Comparison of ENCODE assay signal across 15 cellular contexts in the genomic region with DNA sequence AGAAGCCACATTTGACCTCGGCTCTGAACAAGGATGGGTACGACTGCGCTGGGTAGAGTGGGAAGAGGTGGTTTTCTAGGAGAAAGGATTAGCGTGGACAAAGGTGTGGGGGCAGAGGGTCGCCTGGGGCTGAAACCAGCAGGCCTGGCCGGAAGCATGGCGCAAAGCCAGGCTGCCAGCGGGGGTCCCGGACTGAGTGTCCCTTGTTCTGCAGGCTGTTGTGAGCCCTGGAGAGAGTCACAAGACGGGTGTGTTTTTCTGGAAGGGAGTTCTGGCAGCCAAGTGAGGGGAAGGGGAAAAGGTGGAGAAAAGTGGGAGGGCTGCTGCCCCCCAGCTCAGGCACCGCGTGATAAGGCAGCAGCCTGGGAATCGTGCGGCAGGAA.
DNase-seq lines count a peak whose midpoint lies in the region; ATAC-seq and TF ChIP-seq lines count a peak whose summit lies in the region.
"Had no signal": no experiment of that assay in that cellular context is flagged by ENCODE, and none has a peak within 500 bp of the region (broad histone marks: within the 10 kb centered on the region; RNA-seq: fewer than 3 reads in every experiment).

No MANE protein-coding gene starts in this region.

- no peaks in the 10 kb centered on the region for H3K9me3 ChIP-seq in right cardiac atrium (ENCODE audit: control insufficient read depth, low read length)
- peaks cover 38% of the 10 kb centered on the region for H3K9me3 ChIP-seq in left ventricle myocardium inferior (replicated peaks)
- peaks cover 11% of the 10 kb centered on the region; the same call in 1 of the 2 replicates for H3K9me3 ChIP-seq in Panc1 (ENCODE audit: control insufficient read depth, insufficient read depth, low read depth, low read length)
- H3K9me3 ChIP-seq: HAP-1 had no signal

- CTCF ChIA-PET in Panc1 (lab: Charles Lee), result interaction anchor here (0.6 kb wide), 1 partner anchor 74 kb away, joined by 3 read pairs; no protein-coding TSS in a partner anchor

- no peaks in the 10 kb centered on the region for H3K36me3 ChIP-seq in left ventricle myocardium inferior
- H3K36me3 ChIP-seq in Panc1 (ENCODE audit: control insufficient read depth, insufficient read depth, low read length), result no peaks in the 10 kb centered on the region
- H3K36me3 ChIP-seq: HAP-1 had no signal

- no peak for TF ChIP-seq CTCF in left ventricle myocardium inferior (IDR thresholded peaks at IDR 0.05; ENCODE audit: borderline replicate concordance)
- TF ChIP-seq CTCF in Panc1 (IDR thresholded peaks at IDR 0.05), result no peak

- POLR2A ChIA-PET in Panc1 (lab: Charles Lee), result no interaction called here

- in situ Hi-C loops in Panc1 (cut with HindIII; ENCODE audit: low pct_unique_long_range_greater_than_20kb, low sequenced_read_pairs), result no loop called here

- DNase-seq in right cardiac atrium (no peak), left ventricle myocardium inferior (no peak), Panc1 (ENCODE audit: low read depth, low spot score) (no peak), left lobe of liver (ENCODE audit: low spot score) (peak; percentile 35), DMS79 (lab: John Stamatoyannopoulos, UW) (no peak)
- DNase-seq: CD4-positive, CD25-positive, alpha-beta regulatory T cell; DMS53; NCI-H1436; NCI-H2081; NCI-H774 had no signal

- WGBS in right cardiac atrium, result 77% methylated on average over 14 of the region's 14 CpGs

- H3K4me3 ChIP-seq in right cardiac atrium (ENCODE audit: low read length) (no peak overlapping the region), left ventricle myocardium inferior (no peak overlapping the region), Panc1 (ENCODE audit: low read depth in 2 of 2, low read length in 2 of 2) (no peak overlapping the region)
- H3K4me3 ChIP-seq: HAP-1, K562, SK-N-MC had no signal

- H3K4me1 ChIP-seq in right cardiac atrium (ENCODE audit: control insufficient read depth, insufficient read depth, low read length), result no peaks in the 10 kb centered on the region
- H3K4me1 ChIP-seq in left ventricle myocardium inferior, result peaks cover 4% of the 10 kb centered on the region
- H3K4me1 ChIP-seq in Panc1 (ENCODE audit: control insufficient read depth, insufficient read depth, low read length), result no peaks in the 10 kb centered on the region
- H3K4me1 ChIP-seq: HAP-1 had no signal

- no TSS peak for BruUV-seq in Panc1 (replicated peaks; lab: Mats Ljungman, UMichigan)

- no peaks in the 10 kb centered on the region for H3K27me3 ChIP-seq in right cardiac atrium (ENCODE audit: control insufficient read depth, insufficient read depth)
- no peaks in the 10 kb centered on the region for H3K27me3 ChIP-seq in left ventricle myocardium inferior (ENCODE audit: low read depth)
- no peaks in the 10 kb centered on the region for H3K27me3 ChIP-seq in Panc1 (ENCODE audit: control insufficient read depth, insufficient read depth, low read length)

- H3K27ac ChIP-seq in right cardiac atrium (ENCODE audit: low read length) (no peak overlapping the region), left ventricle myocardium inferior (replicated peaks) (no peak overlapping the region), Panc1 (ENCODE audit: low read length) (no peak overlapping the region)
- H3K27ac ChIP-seq: SK-N-MC had no signal

- intact Hi-C loops in right cardiac atrium (cut with DNase I) (no loop called here), left ventricle myocardium inferior (cut with micrococcal nuclease) (no loop called here), Panc1 (cut with micrococcal nuclease; ENCODE audit: unreplicated experiment) (no loop called here)

- ATAC-seq in right cardiac atrium (peak; percentile 31 to 32), Panc1 (0 out of 2 replicates have a peak, but pooled peaks have one; percentile 48), left lobe of liver (no peak), HG02642 (IDR thresholded peaks at IDR 0.05; ENCODE audit: poor library complexity, unreplicated experiment) (no peak), GM21515 (IDR thresholded peaks at IDR 0.05; ENCODE audit: unreplicated experiment) (no peak)
- ATAC-seq: K562 had no signal

Comparison
In these comparisons a context has a peak if more than half of its experiments do, and no peak if none do; other contexts are left out.
1. ATAC-seq: peak in right cardiac atrium (2 of 2) and Panc1 (single experiment); none in left lobe of liver (single experiment), HG02642 (single experiment) and GM21515 (single experiment).